8 cellular contexts compared by ENCODE assay signal in the genomic region with DNA sequence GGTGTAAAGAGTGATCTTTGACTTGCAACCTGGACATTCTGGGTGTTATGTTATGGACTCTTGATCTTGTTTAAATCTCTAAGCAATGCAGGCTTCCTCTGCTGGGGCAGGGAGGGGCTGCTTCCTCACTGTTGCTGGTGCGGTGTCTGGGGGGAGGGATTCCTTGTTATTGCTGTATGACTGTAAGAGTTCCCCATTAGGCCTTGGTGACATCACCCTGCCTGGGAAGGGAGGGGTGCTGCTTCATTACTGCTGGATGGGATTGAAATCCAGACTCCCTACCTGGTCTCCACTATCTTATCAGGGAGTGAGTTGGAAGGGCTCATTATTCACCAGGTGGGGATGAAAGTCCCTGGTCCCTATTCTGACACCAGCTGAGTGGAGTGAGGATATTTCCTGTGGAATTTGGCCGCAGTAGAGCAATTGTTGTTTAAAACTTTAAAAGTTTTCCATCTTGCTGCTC. TPM values are rescaled to one million over a fixed set of nuclear protein-coding genes. Genes with fewer than 3 reads are reported as not detected.
A peak's percentile ranks its signal among the peaks of the same experiment; 100 is the strongest.
DNase-seq lines count a peak whose midpoint lies in the region; ATAC-seq and TF ChIP-seq lines count a peak whose summit lies in the region.

No MANE protein-coding gene starts in this region.

- peak; percentile 61 to 62 for ATAC-seq in CD4-positive, CD25-positive, alpha-beta regulatory T cell (ENCODE audit: low read depth in 2 of 2)
- ATAC-seq in memory B cell (ENCODE audit: low read depth): peak; percentile 88

- H3K36me3 ChIP-seq in CD4-positive, CD25-positive, alpha-beta regulatory T cell (ENCODE audit: control insufficient read depth, insufficient read depth, low read length): no peaks in the 10 kb centered on the region

- H3K36me3 Mint-ChIP-seq in CD4-positive, CD25-positive, alpha-beta regulatory T cell: peaks cover 25% of the 10 kb centered on the region
- peaks cover 7% of the 10 kb centered on the region for H3K36me3 Mint-ChIP-seq in memory B cell

- H3K9me3 ChIP-seq in CD4-positive, CD25-positive, alpha-beta regulatory T cell (ENCODE audit: control insufficient read depth in 2 of 2, low read length in 2 of 2): no peaks in the 10 kb centered on the region

- peaks cover 49 to 75% (median 62%) of the 10 kb centered on the region in 4 donors for H3K4me1 Mint-ChIP-seq in CD4-positive, CD25-positive, alpha-beta regulatory T cell
- peaks cover 39% of the 10 kb centered on the region for H3K4me1 Mint-ChIP-seq in memory B cell

- peaks cover 53% of the 10 kb centered on the region for H3K4me1 ChIP-seq in CD4-positive, CD25-positive, alpha-beta regulatory T cell (ENCODE audit: control insufficient read depth, insufficient read depth, low read length, poor library complexity, severe bottlenecking)

- H3K27me3 ChIP-seq in CD4-positive, CD25-positive, alpha-beta regulatory T cell (ENCODE audit: control insufficient read depth, insufficient read depth, low read length): no peaks in the 10 kb centered on the region

- peak overlapping the region; percentile 85 to 88 (median 85) for H3K27ac Mint-ChIP-seq in CD4-positive, CD25-positive, alpha-beta regulatory T cell
- peak overlapping the region; percentile 89 for H3K27ac Mint-ChIP-seq in memory B cell

- no peak for TF ChIP-seq CTCF in coronary artery (IDR thresholded peaks at IDR 0.05)

- H3K4me3 ChIP-seq in CD4-positive, CD25-positive, alpha-beta regulatory T cell (ENCODE audit: low read depth, low read length): peak overlapping the region; percentile 42
- no peak overlapping the region for H3K4me3 ChIP-seq in coronary artery

- no peaks in the 10 kb centered on the region for H3K27me3 Mint-ChIP-seq in CD4-positive, CD25-positive, alpha-beta regulatory T cell
- H3K27me3 Mint-ChIP-seq in memory B cell: no peaks in the 10 kb centered on the region

- no peaks in the 10 kb centered on the region for H3K9me3 Mint-ChIP-seq in CD4-positive, CD25-positive, alpha-beta regulatory T cell
- no peaks in the 10 kb centered on the region for H3K9me3 Mint-ChIP-seq in memory B cell

- peak in 2 of 3 donors; percentile 33 to 73 for DNase-seq in CD4-positive, CD25-positive, alpha-beta regulatory T cell
- DNase-seq in NOMO-1 treated with DMSO at 0.1 percent for 48 hours (lab: John Stamatoyannopoulos, UW; ENCODE audit: unreplicated experiment): peak; percentile 52
- peak; percentile 73 for DNase-seq in coronary artery (ENCODE audit: low spot score)
- peak in 1 of 2 donors; percentile 23 for DNase-seq in memory B cell (ENCODE audit: low spot score in 2 of 2)
- no peak for DNase-seq in anterior cingulate cortex (lab: John Stamatoyannopoulos, UW)
- DNase-seq in middle frontal gyrus (ENCODE audit: extremely low spot score, low spot score): no peak
- DNase-seq in GOT3 (lab: John Stamatoyannopoulos, UW): no peak
- DNase-seq in AML-193 (lab: John Stamatoyannopoulos, UW): no peak

- H3K27ac ChIP-seq in CD4-positive, CD25-positive, alpha-beta regulatory T cell (ENCODE audit: insufficient read depth, low read length, poor library complexity, severe bottlenecking): peak overlapping the region; percentile 68
- H3K27ac ChIP-seq in coronary artery: peak overlapping the region in 1 of 2 donors; percentile 44

- peak overlapping the region; percentile 53 to 84 (median 82) for H3K4me3 Mint-ChIP-seq in CD4-positive, CD25-positive, alpha-beta regulatory T cell
- H3K4me3 Mint-ChIP-seq in memory B cell: peak overlapping the region; percentile 73

RNA-seq across cellular contexts. Expression of a gene that starts 8.8 kb away (rescaled TPM):
- 157 TPM for total RNA-seq in CD4-positive, CD25-positive, alpha-beta regulatory T cell
- polyA plus RNA-seq in CD4-positive, CD25-positive, alpha-beta regulatory T cell: 100 to 1,000 TPM in 1 of 4 donors, 10 to 100 TPM in 3; 56.4 to 102 (median 72.8) TPM

RNA-seq across cellular contexts. Expression of a gene that starts 33.1 kb away (rescaled TPM):
- 97.5 TPM for total RNA-seq in CD4-positive, CD25-positive, alpha-beta regulatory T cell
- polyA plus RNA-seq in CD4-positive, CD25-positive, alpha-beta regulatory T cell: 10 to 100 TPM; 67.6 to 85.4 (median 74.9) TPM

RNA-seq across cellular contexts. Expression of a gene that starts 41.5 kb away (rescaled TPM):
- 108 TPM for total RNA-seq in CD4-positive, CD25-positive, alpha-beta regulatory T cell
- 10 to 100 TPM; 42.3 to 55.1 (median 46.4) TPM for polyA plus RNA-seq in CD4-positive, CD25-positive, alpha-beta regulatory T cell

Comparison
In these comparisons a context has a peak if more than half of its experiments do, and no peak if none do; other contexts are left out.
1. DNase-seq: peak in CD4-positive, CD25-positive, alpha-beta regulatory T cell (2 of 3), NOMO-1 treated with DMSO at 0.1 percent for 48 hours (single experiment) and coronary artery (single experiment); none in anterior cingulate cortex (0 of 58), middle frontal gyrus (single experiment), GOT3 (single experiment) and AML-193 (0 of 2).